In the genomic region with DNA sequence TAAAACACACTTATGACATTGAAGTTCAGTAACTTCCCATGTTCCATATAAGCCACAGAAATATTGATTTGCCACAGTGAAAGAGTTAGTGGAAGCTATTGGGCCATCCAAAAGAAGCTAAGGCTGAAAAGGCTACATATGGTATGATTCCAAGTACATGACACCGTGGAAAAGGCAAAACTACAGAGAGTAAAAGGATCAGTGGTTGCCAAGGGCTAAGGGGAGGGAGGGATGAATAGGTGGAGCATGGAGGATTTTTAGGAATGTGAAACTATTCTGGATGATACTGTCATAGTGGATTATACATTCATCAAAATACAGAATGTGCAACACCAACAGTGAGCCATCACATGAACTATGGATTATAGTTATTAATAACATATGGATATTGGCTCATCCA, we compare ENCODE assay signal across 17 cellular contexts.
DNase-seq lines count a peak whose midpoint lies in the region; ATAC-seq and TF ChIP-seq lines count a peak whose summit lies in the region.
"Had no signal": no experiment of that assay in that cellular context is flagged by ENCODE, and none has a peak within 500 bp of the region (broad histone marks: within the 10 kb centered on the region; RNA-seq: fewer than 3 reads in every experiment).

No MANE protein-coding gene starts in this region.

- no peak for TF ChIP-seq RAD21 in SK-N-SH (IDR thresholded peaks at IDR 0.05; ENCODE audit: low read length)

- H3K36me3 Mint-ChIP-seq in WTC11 (peaks cover 11% of the 10 kb centered on the region), mesothelial cell of epicardium (peaks cover 4% of the 10 kb centered on the region)
- peaks cover 27% of the 10 kb centered on the region for H3K36me3 Mint-ChIP-seq in activated CD4-positive, alpha-beta memory T cell treated with anti-CD3 and anti-CD28 coated beads, Interleukin-2, amount 10 ng/mL, durations not matched to agents 7 days and 5 days (ENCODE audit: low read depth)

- no peaks in the 10 kb centered on the region for H3K27me3 ChIP-seq in SK-N-SH (ENCODE audit: insufficient read depth)
- H3K27me3 ChIP-seq: BLaER1 had no signal

- ATAC-seq in SK-N-SH treated with all-trans-retinoic acid at 6 μM for 48 hours (peak; percentile 80), WTC11 (no peak; the same call in 1 of the 2 replicates)
- ATAC-seq: A549 had no signal

- H3K79me2 ChIP-seq in SK-N-SH (ENCODE audit: insufficient read depth) = no peaks in the 10 kb centered on the region

- H3K9ac ChIP-seq in SK-N-SH = no peak overlapping the region
- H3K9ac ChIP-seq: BLaER1 had no signal

- H4K20me1 ChIP-seq in SK-N-SH (ENCODE audit: insufficient read depth) = no peaks in the 10 kb centered on the region
- H4K20me1 ChIP-seq: BLaER1 had no signal

- no peak for DNase-seq in SK-N-SH
- no peak for DNase-seq in WTC11 (ENCODE audit: low spot score)
- DNase-seq in fibroblast of the aortic adventitia (ENCODE audit: low read depth) = peak; percentile 3
- DNase-seq in mesothelial cell of epicardium (ENCODE audit: low spot score in 2 of 2, unreplicated experiment in 2 of 2) = no peak
- DNase-seq in activated CD8-positive, alpha-beta memory T cell treated with anti-CD3 and anti-CD28 coated beads, Interleukin-2, amount 50 U/mL, for 4 hours = no peak
- no peak for DNase-seq in activated CD4-positive, alpha-beta memory T cell treated with anti-CD3 and anti-CD28 coated beads, Interleukin-2, amount 10 ng/mL, durations not matched to agents 7 days and 5 days
- no peak for DNase-seq in stimulated activated CD4-positive, alpha-beta T cell treated with anti-CD3 and anti-CD28 coated beads, Interleukin-15, amount 100 ng/mL, for 24 hours
- DNase-seq: AML-193; CD8-positive, alpha-beta memory T cell; COR-L47; DMS 273 treated with DMSO at 0.1 percent for 48 hours; DMS53 had no signal

- no peak overlapping the region for H3K4me2 ChIP-seq in SK-N-SH
- H3K4me2 ChIP-seq: A549, BLaER1 had no signal

- H3K27me3 Mint-ChIP-seq in WTC11 (ENCODE audit: low read depth) (no peaks in the 10 kb centered on the region), mesothelial cell of epicardium (ENCODE audit: low read depth) (no peaks in the 10 kb centered on the region)
- H3K27me3 Mint-ChIP-seq in activated CD4-positive, alpha-beta memory T cell treated with anti-CD3 and anti-CD28 coated beads, Interleukin-2, amount 10 ng/mL, durations not matched to agents 7 days and 5 days = no peaks in the 10 kb centered on the region

- no peaks in the 10 kb centered on the region for H3K36me3 ChIP-seq in SK-N-SH (replicated peaks in 1 of 2; ENCODE audit: control insufficient read depth in 1 of 2, insufficient read depth in 2 of 2, low read length in 1 of 2)
- H3K36me3 ChIP-seq: HAP-1 had no signal

- 0 out of 2 replicates have a peak, but pooled peaks cover 2% of the 10 kb centered on the region for H3K9me3 ChIP-seq in SK-N-SH
- H3K9me3 ChIP-seq: A549, HAP-1 had no signal

- H3K9me3 Mint-ChIP-seq in WTC11 (peaks cover 11% of the 10 kb centered on the region), mesothelial cell of epicardium (peaks cover 4% of the 10 kb centered on the region)
- H3K9me3 Mint-ChIP-seq in activated CD4-positive, alpha-beta memory T cell treated with anti-CD3 and anti-CD28 coated beads, Interleukin-2, amount 10 ng/mL, durations not matched to agents 7 days and 5 days = no peaks in the 10 kb centered on the region

- H3K4me1 Mint-ChIP-seq in WTC11 (peaks cover 36% of the 10 kb centered on the region), mesothelial cell of epicardium (peaks cover 24% of the 10 kb centered on the region)
- H3K4me1 Mint-ChIP-seq in activated CD4-positive, alpha-beta memory T cell treated with anti-CD3 and anti-CD28 coated beads, Interleukin-2, amount 10 ng/mL, durations not matched to agents 7 days and 5 days = peaks cover 4% of the 10 kb centered on the region

- H3K4me3 ChIP-seq in SK-N-SH (ENCODE audit: low read depth in 2 of 2, low read length in 1 of 2) (no peak overlapping the region), fibroblast of the aortic adventitia (ENCODE audit: low read depth, low read length) (no peak overlapping the region)
- H3K4me3 ChIP-seq: A549, BLaER1, HAP-1 had no signal

- CTCF ChIA-PET in SK-N-SH (lab: Yijun Ruan, JAX) = interaction anchor here (1.4 to 1.6 kb wide), 2 partner anchors 31 to 110 kb away, joined by 5 to 6 read pairs; no protein-coding TSS in a partner anchor
- CTCF ChIA-PET in WTC11 (lab: Charles Lee) = interaction anchor here (0.6 to 3.4 kb wide), 3 partner anchors 30 to 111 kb away, joined by 3 to 9 read pairs (median 3); no protein-coding TSS in a partner anchor
- CTCF ChIA-PET in activated CD4-positive, alpha-beta memory T cell treated with anti-CD3 and anti-CD28 coated beads, Interleukin-2, amount 10 ng/mL, durations not matched to agents 7 days and 5 days (lab: Charles Lee) = no interaction called here

- no peak overlapping the region for H3K4me3 Mint-ChIP-seq in WTC11
- H3K4me3 Mint-ChIP-seq in mesothelial cell of epicardium = no peak overlapping the region
- no peak overlapping the region for H3K4me3 Mint-ChIP-seq in activated CD4-positive, alpha-beta memory T cell treated with anti-CD3 and anti-CD28 coated beads, Interleukin-2, amount 10 ng/mL, durations not matched to agents 7 days and 5 days
- H3K4me3 Mint-ChIP-seq: CD8-positive, alpha-beta memory T cell had no signal

- no peak for TF ChIP-seq CTCF in SK-N-SH (IDR thresholded peaks at IDR 0.05)
- TF ChIP-seq CTCF in WTC11 (IDR thresholded peaks at IDR 0.05) = no peak
- TF ChIP-seq CTCF in fibroblast of the aortic adventitia (IDR thresholded peaks at IDR 0.05; ENCODE audit: insufficient read depth, low read length) = no peak
- TF ChIP-seq CTCF in mesothelial cell of epicardium (IDR thresholded peaks at IDR 0.05; ENCODE audit: unreplicated experiment) = no peak

- H3K4me1 ChIP-seq in SK-N-SH (ENCODE audit: control insufficient read depth in 1 of 2, insufficient read depth in 2 of 2, low read depth in 1 of 2, low read length in 1 of 2) = peaks cover 0 to 5% of the 10 kb centered on the region in 2 experiments; a peak in 1 of 4 replicates
- H3K4me1 ChIP-seq: A549, HAP-1 had no signal

- POLR2A ChIA-PET in SK-N-SH (lab: Yijun Ruan, JAX) = no interaction called here
- POLR2A ChIA-PET in WTC11 (lab: Charles Lee) = no interaction called here
- POLR2A ChIA-PET in activated CD4-positive, alpha-beta memory T cell treated with anti-CD3 and anti-CD28 coated beads, Interleukin-2, amount 10 ng/mL, durations not matched to agents 7 days and 5 days (lab: Charles Lee) = no interaction called here

- WGBS in SK-N-SH (ENCODE audit: low lambda C conversion rate) = 52% methylated on average over 1 of the region's 1 CpG

- no peak overlapping the region for H3K27ac ChIP-seq in SK-N-SH (ENCODE audit: low read depth in 2 of 2, low read length in 1 of 2)
- H3K27ac ChIP-seq: 22Rv1, A549, BLaER1 had no signal

- TF ChIP-seq EP300 in SK-N-SH (IDR thresholded peaks at IDR 0.05; ENCODE audit: borderline replicate concordance in 1 of 2, low read depth in 1 of 2, low read length in 1 of 2) = no peak

- no peaks in the 10 kb centered on the region for H3K9me2 ChIP-seq in SK-N-SH

- no peaks in the 10 kb centered on the region for H3F3A ChIP-seq in SK-N-SH (replicated peaks; ENCODE audit: insufficient read depth)

- H2AFZ ChIP-seq in SK-N-SH (ENCODE audit: low read depth) = no peak overlapping the region

- H3K27ac Mint-ChIP-seq in WTC11 (peak overlapping the region; percentile 60), mesothelial cell of epicardium (peak overlapping the region; percentile 64)
- no peak overlapping the region for H3K27ac Mint-ChIP-seq in activated CD4-positive, alpha-beta memory T cell treated with anti-CD3 and anti-CD28 coated beads, Interleukin-2, amount 10 ng/mL, durations not matched to agents 7 days and 5 days

TF ChIP-seq in SK-N-SH treated with all-trans-retinoic acid at 6 μM for 48 hours, 23 proteins besides CTCF, POLR2A, EP300 and RAD21 (continues in another document):
- TF ChIP-seq, protein P1, sequence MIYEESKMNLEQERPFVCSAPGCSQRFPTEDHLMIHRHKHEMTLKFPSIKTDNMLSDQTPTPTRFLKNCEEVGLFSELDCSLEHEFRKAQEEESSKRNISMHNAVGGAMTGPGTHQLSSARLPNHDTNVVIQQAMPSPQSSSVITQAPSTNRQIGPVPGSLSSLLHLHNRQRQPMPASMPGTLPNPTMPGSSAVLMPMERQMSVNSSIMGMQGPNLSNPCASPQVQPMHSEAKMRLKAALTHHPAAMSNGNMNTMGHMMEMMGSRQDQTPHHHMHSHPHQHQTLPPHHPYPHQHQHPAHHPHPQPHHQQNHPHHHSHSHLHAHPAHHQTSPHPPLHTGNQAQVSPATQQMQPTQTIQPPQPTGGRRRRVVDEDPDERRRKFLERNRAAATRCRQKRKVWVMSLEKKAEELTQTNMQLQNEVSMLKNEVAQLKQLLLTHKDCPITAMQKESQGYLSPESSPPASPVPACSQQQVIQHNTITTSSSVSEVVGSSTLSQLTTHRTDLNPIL (CRISPR knock-in tag; IDR thresholded peaks at IDR 0.05; ENCODE audit: low read depth) = 0 out of 2 replicates have a peak, but pooled peaks have one; percentile 19

TF ChIP-seq in SK-N-SH, 30 proteins besides CTCF, POLR2A, EP300 and RAD21 (continues in another document):
- TF ChIP-seq SIN3A (IDR thresholded peaks at IDR 0.05; ENCODE audit: borderline replicate concordance, low read depth, low read length) (no peak), SMC3 (IDR thresholded peaks at IDR 0.05; ENCODE audit: low read depth, low read length) (no peak)
- TF ChIP-seq, protein P2, sequence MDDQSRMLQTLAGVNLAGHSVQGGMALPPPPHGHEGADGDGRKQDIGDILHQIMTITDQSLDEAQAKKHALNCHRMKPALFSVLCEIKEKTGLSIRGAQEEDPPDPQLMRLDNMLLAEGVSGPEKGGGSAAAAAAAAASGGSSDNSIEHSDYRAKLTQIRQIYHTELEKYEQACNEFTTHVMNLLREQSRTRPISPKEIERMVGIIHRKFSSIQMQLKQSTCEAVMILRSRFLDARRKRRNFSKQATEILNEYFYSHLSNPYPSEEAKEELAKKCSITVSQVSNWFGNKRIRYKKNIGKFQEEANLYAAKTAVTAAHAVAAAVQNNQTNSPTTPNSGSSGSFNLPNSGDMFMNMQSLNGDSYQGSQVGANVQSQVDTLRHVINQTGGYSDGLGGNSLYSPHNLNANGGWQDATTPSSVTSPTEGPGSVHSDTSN (IDR thresholded peaks at IDR 0.05) = no peak; the same call in 1 of the 2 replicates

TF ChIP-seq in WTC11, 78 proteins besides CTCF, POLR2A, EP300 and RAD21 (continues in another document):
- TF ChIP-seq NFATC4 (CRISPR knock-in tag; IDR thresholded peaks at IDR 0.05) = no peak
